Comparison of ENCODE assay signal across 15 cellular contexts in genomic region chr17:32784113-32784512, GRCh38.
A peak's percentile ranks its signal among the peaks of the same experiment; 100 is the strongest.
DNase-seq lines count a peak whose midpoint lies in the region; ATAC-seq and TF ChIP-seq lines count a peak whose summit lies in the region.
"Had no signal": no experiment of that assay in that cellular context is flagged by ENCODE, and none has a peak within 500 bp of the region (broad histone marks: within the 10 kb centered on the region; RNA-seq: fewer than 3 reads in every experiment).

No MANE protein-coding gene starts in this region.

- H3K9me3 Mint-ChIP-seq in activated naive CD8-positive, alpha-beta T cell treated with anti-CD3 and anti-CD28 coated beads, Interleukin-2, amount 50 U/mL, for 24 hours, result no peaks in the 10 kb centered on the region
- no peaks in the 10 kb centered on the region for H3K9me3 Mint-ChIP-seq in naive thymus-derived CD4-positive, alpha-beta T cell
- H3K9me3 Mint-ChIP-seq: CD4-positive, CD25-positive, alpha-beta regulatory T cell; H9 had no signal

- no peaks in the 10 kb centered on the region for H4K20me1 ChIP-seq in SK-N-SH (ENCODE audit: insufficient read depth)

- no peak overlapping the region for H3K4me3 ChIP-seq in SK-N-SH (ENCODE audit: low read depth in 2 of 2, low read length in 1 of 2)
- H3K4me3 ChIP-seq in naive thymus-derived CD4-positive, alpha-beta T cell (ENCODE audit: low read length), result no peak overlapping the region

- no peaks in the 10 kb centered on the region for H3K4me1 Mint-ChIP-seq in activated naive CD8-positive, alpha-beta T cell treated with anti-CD3 and anti-CD28 coated beads, Interleukin-2, amount 50 U/mL, for 24 hours
- H3K4me1 Mint-ChIP-seq in naive thymus-derived CD4-positive, alpha-beta T cell, result no peaks in the 10 kb centered on the region
- H3K4me1 Mint-ChIP-seq: B cell; CD4-positive, CD25-positive, alpha-beta regulatory T cell had no signal

- no peaks in the 10 kb centered on the region for H3K9me3 ChIP-seq in SK-N-SH
- H3K9me3 ChIP-seq in naive thymus-derived CD4-positive, alpha-beta T cell (ENCODE audit: control insufficient read depth in 2 of 3, low read length in 3 of 3), result no peaks in the 10 kb centered on the region

- H3F3A ChIP-seq in SK-N-SH (replicated peaks; ENCODE audit: insufficient read depth), result peaks cover 4% of the 10 kb centered on the region

- TF ChIP-seq EP300 in SK-N-SH (IDR thresholded peaks at IDR 0.05; ENCODE audit: borderline replicate concordance in 1 of 2, low read depth in 1 of 2, low read length in 1 of 2), result no peak

- H3K27me3 ChIP-seq in SK-N-SH (ENCODE audit: insufficient read depth), result no peaks in the 10 kb centered on the region
- no peaks in the 10 kb centered on the region for H3K27me3 ChIP-seq in naive thymus-derived CD4-positive, alpha-beta T cell (ENCODE audit: control insufficient read depth in 2 of 2, insufficient read depth in 2 of 2, low read length in 2 of 2)

- TF ChIP-seq CTCF in SK-N-SH (IDR thresholded peaks at IDR 0.05), result no peak

- intact Hi-C loops in left colon (cut with DNase I, micrococcal nuclease), result loop anchor here (5.0 to 10.0 kb wide), 3 partner anchors 83 to 211 kb away; partner anchors contain the start of genes MYO1D (in 1 of the 2) and SPACA3 (in 1 of the 2)
- intact Hi-C loops in naive thymus-derived CD4-positive, alpha-beta T cell (cut with micrococcal nuclease), result no loop called here

- H3K27me3 Mint-ChIP-seq in activated naive CD8-positive, alpha-beta T cell treated with anti-CD3 and anti-CD28 coated beads, Interleukin-2, amount 50 U/mL, for 24 hours, result peaks cover under 1% of the 10 kb centered on the region
- peaks cover 0 to 13% (median 0%) of the 10 kb centered on the region in 5 donors for H3K27me3 Mint-ChIP-seq in naive thymus-derived CD4-positive, alpha-beta T cell
- H3K27me3 Mint-ChIP-seq: B cell had no signal

- peak; percentile 18; the same call in 2 of the 3 replicates for ATAC-seq in SK-N-SH treated with all-trans-retinoic acid at 6 μM for 48 hours
- ATAC-seq in left colon, result peak; percentile 57
- no peak for ATAC-seq in activated naive CD8-positive, alpha-beta T cell treated with anti-CD3 and anti-CD28 coated beads, Interleukin-2, amount 50 U/mL, for 24 hours
- no peak for ATAC-seq in naive thymus-derived CD4-positive, alpha-beta T cell

- H3K36me3 ChIP-seq in SK-N-SH (replicated peaks in 1 of 2; ENCODE audit: control insufficient read depth in 1 of 2, insufficient read depth in 2 of 2, low read length in 1 of 2), result no peaks in the 10 kb centered on the region
- H3K36me3 ChIP-seq in naive thymus-derived CD4-positive, alpha-beta T cell (ENCODE audit: control insufficient read depth in 2 of 3, insufficient read depth in 3 of 3, low read length in 3 of 3), result no peaks in the 10 kb centered on the region

- no peak overlapping the region for H2AFZ ChIP-seq in SK-N-SH (ENCODE audit: low read depth)

- H3K27ac ChIP-seq in SK-N-SH (ENCODE audit: low read depth in 2 of 2, low read length in 1 of 2), result no peak overlapping the region
- no peak overlapping the region for H3K27ac ChIP-seq in caudate nucleus (ENCODE audit: low read depth, low read length)
- H3K27ac ChIP-seq in naive thymus-derived CD4-positive, alpha-beta T cell (ENCODE audit: low read depth, low read length), result no peak overlapping the region
- H3K27ac ChIP-seq: 22Rv1 had no signal

- H3K4me2 ChIP-seq in SK-N-SH, result no peak overlapping the region

- TF ChIP-seq RAD21 in SK-N-SH (IDR thresholded peaks at IDR 0.05; ENCODE audit: low read length), result no peak

- POLR2A ChIA-PET in SK-N-SH (lab: Yijun Ruan, JAX), result no interaction called here
- POLR2A ChIA-PET in naive thymus-derived CD4-positive, alpha-beta T cell (lab: Charles Lee), result no interaction called here

- H3K36me3 Mint-ChIP-seq in activated naive CD8-positive, alpha-beta T cell treated with anti-CD3 and anti-CD28 coated beads, Interleukin-2, amount 50 U/mL, for 24 hours (ENCODE audit: low read depth), result no peaks in the 10 kb centered on the region
- no peaks in the 10 kb centered on the region for H3K36me3 Mint-ChIP-seq in naive thymus-derived CD4-positive, alpha-beta T cell
- H3K36me3 Mint-ChIP-seq: CD4-positive, CD25-positive, alpha-beta regulatory T cell had no signal

- H3K4me1 ChIP-seq in SK-N-SH (ENCODE audit: control insufficient read depth in 1 of 2, insufficient read depth in 2 of 2, low read depth in 1 of 2, low read length in 1 of 2), result no peaks in the 10 kb centered on the region; a peak in 1 of 4 replicates
- no peaks in the 10 kb centered on the region for H3K4me1 ChIP-seq in naive thymus-derived CD4-positive, alpha-beta T cell (ENCODE audit: control insufficient read depth in 2 of 2, insufficient read depth in 2 of 2, low read length in 2 of 2)

- no peaks in the 10 kb centered on the region for H3K79me2 ChIP-seq in SK-N-SH (ENCODE audit: insufficient read depth)

- H3K27ac Mint-ChIP-seq in activated naive CD8-positive, alpha-beta T cell treated with anti-CD3 and anti-CD28 coated beads, Interleukin-2, amount 50 U/mL, for 24 hours, result no peak overlapping the region
- no peak overlapping the region for H3K27ac Mint-ChIP-seq in naive thymus-derived CD4-positive, alpha-beta T cell
- H3K27ac Mint-ChIP-seq: B cell; CD4-positive, CD25-positive, alpha-beta regulatory T cell had no signal

- DNase-seq in SK-N-SH (no peak), cerebellar cortex (ENCODE audit: low spot score) (peak; percentile 1), left colon (no peak), NCI-H2171 (lab: John Stamatoyannopoulos, UW) (no peak), caudate nucleus (lab: John Stamatoyannopoulos, UW) (no peak)
- DNase-seq in activated naive CD8-positive, alpha-beta T cell treated with anti-CD3 and anti-CD28 coated beads, Interleukin-2, amount 50 U/mL, for 24 hours, result no peak
- DNase-seq in naive thymus-derived CD4-positive, alpha-beta T cell, result no peak
- DNase-seq: Calu3; H9; NCI-H187 treated with DMSO at 0.1 percent for 48 hours; NK-92 treated with Interleukin-12 subunit alpha and Interleukin-12 subunit beta, amount 100 ng/mL, for 24 hours had no signal

- H3K4me3 Mint-ChIP-seq in activated naive CD8-positive, alpha-beta T cell treated with anti-CD3 and anti-CD28 coated beads, Interleukin-2, amount 50 U/mL, for 24 hours, result no peak overlapping the region
- H3K4me3 Mint-ChIP-seq in naive thymus-derived CD4-positive, alpha-beta T cell, result no peak overlapping the region
- H3K4me3 Mint-ChIP-seq: B cell; CD4-positive, CD25-positive, alpha-beta regulatory T cell; H9 had no signal

- CTCF ChIA-PET in SK-N-SH (lab: Yijun Ruan, JAX), result interaction anchor here (0.5 to 7.9 kb wide), 15 partner anchors 9 to 333 kb away, joined by 3 to 162 read pairs (median 7); partner anchors contain the start of gene MYO1D
- CTCF ChIA-PET in naive thymus-derived CD4-positive, alpha-beta T cell (lab: Charles Lee), result interaction anchor here (1.0 to 4.6 kb wide), 6 partner anchors 10 to 152 kb away, joined by 3 to 39 read pairs (median 6); partner anchors contain the start of gene MYO1D

- H3K9ac ChIP-seq in SK-N-SH, result no peak overlapping the region

- no peaks in the 10 kb centered on the region for H3K9me2 ChIP-seq in SK-N-SH

- 63% methylated on average over 3 of the region's 3 CpGs for WGBS in SK-N-SH (ENCODE audit: low lambda C conversion rate)

TF ChIP-seq in SK-N-SH treated with all-trans-retinoic acid at 6 μM for 48 hours, 23 proteins besides CTCF, POLR2A, EP300 and RAD21 (continues in another document):
- TF ChIP-seq GLIS3 (CRISPR knock-in tag; IDR thresholded peaks at IDR 0.05) (no peak), OSR1 (CRISPR knock-in tag; IDR thresholded peaks at IDR 0.05) (no peak), RARB (CRISPR knock-in tag; IDR thresholded peaks at IDR 0.05) (no peak), CSDC2 (CRISPR knock-in tag; IDR thresholded peaks at IDR 0.05) (no peak)

TF ChIP-seq in SK-N-SH, 30 proteins besides CTCF, POLR2A, EP300 and RAD21:
- TF ChIP-seq FOSL2 (IDR thresholded peaks at IDR 0.05; ENCODE audit: borderline replicate concordance, low read depth) (no peak), EZH2phosphoT487 (IDR thresholded peaks at IDR 0.05; ENCODE audit: borderline replicate concordance, low read depth) (no peak), JUND (IDR thresholded peaks at IDR 0.05) (no peak)
- TF ChIP-seq, protein P1, sequence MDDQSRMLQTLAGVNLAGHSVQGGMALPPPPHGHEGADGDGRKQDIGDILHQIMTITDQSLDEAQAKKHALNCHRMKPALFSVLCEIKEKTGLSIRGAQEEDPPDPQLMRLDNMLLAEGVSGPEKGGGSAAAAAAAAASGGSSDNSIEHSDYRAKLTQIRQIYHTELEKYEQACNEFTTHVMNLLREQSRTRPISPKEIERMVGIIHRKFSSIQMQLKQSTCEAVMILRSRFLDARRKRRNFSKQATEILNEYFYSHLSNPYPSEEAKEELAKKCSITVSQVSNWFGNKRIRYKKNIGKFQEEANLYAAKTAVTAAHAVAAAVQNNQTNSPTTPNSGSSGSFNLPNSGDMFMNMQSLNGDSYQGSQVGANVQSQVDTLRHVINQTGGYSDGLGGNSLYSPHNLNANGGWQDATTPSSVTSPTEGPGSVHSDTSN (IDR thresholded peaks at IDR 0.05), result no peak
- TF ChIP-seq, protein P2, sequence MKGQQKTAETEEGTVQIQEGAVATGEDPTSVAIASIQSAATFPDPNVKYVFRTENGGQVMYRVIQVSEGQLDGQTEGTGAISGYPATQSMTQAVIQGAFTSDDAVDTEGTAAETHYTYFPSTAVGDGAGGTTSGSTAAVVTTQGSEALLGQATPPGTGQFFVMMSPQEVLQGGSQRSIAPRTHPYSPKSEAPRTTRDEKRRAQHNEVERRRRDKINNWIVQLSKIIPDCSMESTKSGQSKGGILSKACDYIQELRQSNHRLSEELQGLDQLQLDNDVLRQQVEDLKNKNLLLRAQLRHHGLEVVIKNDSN (IDR thresholded peaks at IDR 0.05; ENCODE audit: borderline replicate concordance, low read depth), result no peak

Comparison
In these comparisons a context has a peak if more than half of its experiments do, and no peak if none do; other contexts are left out.
1. ATAC-seq: peak in SK-N-SH treated with all-trans-retinoic acid at 6 μM for 48 hours (single experiment) and left colon (single experiment); none in activated naive CD8-positive, alpha-beta T cell treated with anti-CD3 and anti-CD28 coated beads, Interleukin-2, amount 50 U/mL, for 24 hours (single experiment) and naive thymus-derived CD4-positive, alpha-beta T cell (single experiment).
2. intact Hi-C loops: an anchor here in left colon (5.0 to 10.0 kb wide); none called in naive thymus-derived CD4-positive, alpha-beta T cell.